In genomic region chr6:13574571-13575376, GRCh38 we compare ENCODE assay signal across 1 cellular context.
TF ChIP-seq lines count a peak whose summit lies in the region.

Gene SIRT5, plus strand, starts transcription at chr6:13574601. Its CDS starts 9,510 bp downstream, at chr6:13584111.

TF ChIP-seq in HepG2, 621 proteins besides CTCF, POLR2A, EP300 and RAD21 (continued from another document and continues in another):
- TF ChIP-seq ZBED4 (CRISPR knock-in tag; IDR thresholded peaks at IDR 0.05; ENCODE audit: borderline replicate concordance) = peak; percentile 52; the same call in 1 of the 2 replicates
- no peak for TF ChIP-seq PRPF4 (IDR thresholded peaks at IDR 0.05; ENCODE audit: low read depth, low read length, poor library complexity, severe bottlenecking)
- peak; percentile 96 for TF ChIP-seq ZNF709 (CRISPR knock-in tag; IDR thresholded peaks at IDR 0.05)
- peak; percentile 49 for TF ChIP-seq ZBTB7A (CRISPR knock-in tag; IDR thresholded peaks at IDR 0.05)
- TF ChIP-seq GATAD2A (CRISPR knock-in tag; IDR thresholded peaks at IDR 0.05) = peak; percentile 70
- TF ChIP-seq NFRKB (IDR thresholded peaks at IDR 0.05) = no peak
- TF ChIP-seq AGO2 (optimal IDR thresholded peaks at IDR 0.05; ENCODE audit: low read depth, low read length) = peak; percentile 100
- TF ChIP-seq MEIS1 (CRISPR knock-in tag; IDR thresholded peaks at IDR 0.05; ENCODE audit: borderline replicate concordance) = peak; percentile 54; the same call in 1 of the 2 replicates
- no peak for TF ChIP-seq PBX2 (CRISPR knock-in tag; IDR thresholded peaks at IDR 0.05)
- peak; percentile 61 for TF ChIP-seq ELF1 (CRISPR knock-in tag; IDR thresholded peaks at IDR 0.05)
- no peak for TF ChIP-seq MATR3 (CRISPR knock-in tag; IDR thresholded peaks at IDR 0.05)
- peak; percentile 61 for TF ChIP-seq NR2C2 (CRISPR knock-in tag; IDR thresholded peaks at IDR 0.05; ENCODE audit: borderline replicate concordance)
- TF ChIP-seq ZFP62 (CRISPR knock-in tag; IDR thresholded peaks at IDR 0.05) = no peak
- TF ChIP-seq JUND (CRISPR knock-in tag; IDR thresholded peaks at IDR 0.05) = no peak; the same call in 1 of the 2 replicates
- no peak for TF ChIP-seq USF2 (IDR thresholded peaks at IDR 0.05; ENCODE audit: low read depth, low read length)
- no peak for TF ChIP-seq USF2 (CRISPR knock-in tag; IDR thresholded peaks at IDR 0.05; ENCODE audit: borderline replicate concordance)
- peak; percentile 83 for TF ChIP-seq PHF21A (CRISPR knock-in tag; IDR thresholded peaks at IDR 0.05)
- TF ChIP-seq ZNF713 (CRISPR knock-in tag; IDR thresholded peaks at IDR 0.05) = 0 out of 2 replicates have a peak, but pooled peaks have one; percentile 48
- peak; percentile 83; the same call in 1 of the 2 replicates for TF ChIP-seq FOXC1 (CRISPR knock-in tag; IDR thresholded peaks at IDR 0.05; ENCODE audit: borderline replicate concordance)
- TF ChIP-seq SP5 (CRISPR knock-in tag; IDR thresholded peaks at IDR 0.05; ENCODE audit: borderline replicate concordance, low read depth) = peak; percentile 99
- TF ChIP-seq ETS1 (CRISPR knock-in tag; IDR thresholded peaks at IDR 0.05) = no peak
- TF ChIP-seq ZFX (CRISPR knock-in tag; IDR thresholded peaks at IDR 0.05; ENCODE audit: low read depth) = peak; percentile 96
- peak; percentile 32; the same call in 1 of the 2 replicates for TF ChIP-seq MNT (IDR thresholded peaks at IDR 0.05)
- TF ChIP-seq SETDB1 (CRISPR knock-in tag; IDR thresholded peaks at IDR 0.05; ENCODE audit: borderline replicate concordance) = no peak
- peak; percentile 68; the same call in 1 of the 2 replicates for TF ChIP-seq ZNF225 (CRISPR knock-in tag; IDR thresholded peaks at IDR 0.05)
- TF ChIP-seq HNRNPK (IDR thresholded peaks at IDR 0.05; ENCODE audit: low read depth, low read length, poor library complexity, severe bottlenecking) = peak; percentile 72
- TF ChIP-seq ZBTB21 (CRISPR knock-in tag; IDR thresholded peaks at IDR 0.05) = no peak; the same call in 1 of the 2 replicates
- TF ChIP-seq SIN3A (IDR thresholded peaks at IDR 0.05; ENCODE audit: borderline replicate concordance, low read depth, low read length) = peak; percentile 45; the same call in 1 of the 2 replicates
- TF ChIP-seq ZNF883 (CRISPR knock-in tag; IDR thresholded peaks at IDR 0.05; ENCODE audit: not compliant biosample characterization) = peak; percentile 14
- TF ChIP-seq ZNF280B (CRISPR knock-in tag; IDR thresholded peaks at IDR 0.05; ENCODE audit: borderline replicate concordance) = peak; percentile 73; the same call in 1 of the 2 replicates
- peak; percentile 90 for TF ChIP-seq REPIN1 (CRISPR knock-in tag; IDR thresholded peaks at IDR 0.05; ENCODE audit: borderline replicate concordance, low read depth)
- peak; percentile 88 for TF ChIP-seq KDM2A (CRISPR knock-in tag; IDR thresholded peaks at IDR 0.05; ENCODE audit: borderline replicate concordance, low read depth)
- peak; percentile 84 for TF ChIP-seq KLF12 (CRISPR knock-in tag; IDR thresholded peaks at IDR 0.05; ENCODE audit: borderline replicate concordance)
- TF ChIP-seq ZNF816 (CRISPR knock-in tag; IDR thresholded peaks at IDR 0.05; ENCODE audit: borderline replicate concordance) = no peak
- TF ChIP-seq ZNF207 (IDR thresholded peaks at IDR 0.05; ENCODE audit: borderline replicate concordance) = no peak
- TF ChIP-seq ZNF547 (CRISPR knock-in tag; IDR thresholded peaks at IDR 0.05) = peak; percentile 96
- TF ChIP-seq ZNF414 (CRISPR knock-in tag; IDR thresholded peaks at IDR 0.05) = peak; percentile 68; the same call in 1 of the 2 replicates
- TF ChIP-seq BCLAF1 (IDR thresholded peaks at IDR 0.05) = no peak
- no peak for TF ChIP-seq ZNF75D (CRISPR knock-in tag; IDR thresholded peaks at IDR 0.05; ENCODE audit: borderline replicate concordance)
- TF ChIP-seq ZKSCAN5 (CRISPR knock-in tag; IDR thresholded peaks at IDR 0.05) = 0 out of 2 replicates have a peak, but pooled peaks have one; percentile 58
- peak; percentile 90; the same call in 1 of the 2 replicates for TF ChIP-seq ZC3H4 (CRISPR knock-in tag; IDR thresholded peaks at IDR 0.05; ENCODE audit: borderline replicate concordance)
- TF ChIP-seq MLX (CRISPR knock-in tag; IDR thresholded peaks at IDR 0.05) = peak; percentile 14; the same call in 1 of the 2 replicates
- no peak; the same call in 1 of the 2 replicates for TF ChIP-seq ZNF235 (CRISPR knock-in tag; IDR thresholded peaks at IDR 0.05; ENCODE audit: borderline replicate concordance)
- 0 out of 2 replicates have a peak, but pooled peaks have one; percentile 47 for TF ChIP-seq TEF (CRISPR knock-in tag; IDR thresholded peaks at IDR 0.05)
- no peak for TF ChIP-seq FOXA1 (IDR thresholded peaks at IDR 0.05)
- peak; percentile 50 for TF ChIP-seq FOXA1 (CRISPR knock-in tag; IDR thresholded peaks at IDR 0.05)
- TF ChIP-seq ZNF746 (CRISPR knock-in tag; IDR thresholded peaks at IDR 0.05) = peak; percentile 26; the same call in 1 of the 2 replicates
- no peak for TF ChIP-seq ATM (IDR thresholded peaks at IDR 0.05; ENCODE audit: borderline replicate concordance)
- peak; percentile 17; the same call in 1 of the 2 replicates for TF ChIP-seq ZNF589 (CRISPR knock-in tag; conservative IDR thresholded peaks at IDR 0.05)
- peak; percentile 97 for TF ChIP-seq ZNF781 (CRISPR knock-in tag; IDR thresholded peaks at IDR 0.05; ENCODE audit: borderline replicate concordance, not compliant biosample characterization)
